Comparison of ENCODE assay signal across 10 cellular contexts in genomic region chr6:35025241-35026188, GRCh38.
A peak's percentile ranks its signal among the peaks of the same experiment; 100 is the strongest.
DNase-seq lines count a peak whose midpoint lies in the region; TF ChIP-seq lines count a peak whose summit lies in the region.
"Had no signal": no experiment of that assay in that cellular context is flagged by ENCODE, and none has a peak within 500 bp of the region (broad histone marks: within the 10 kb centered on the region; RNA-seq: fewer than 3 reads in every experiment).

No MANE protein-coding gene starts in this region.

- no peak for DNase-seq in AG09309 (ENCODE audit: low read depth)
- peak; percentile 15 for DNase-seq in LHCN-M2 (ENCODE audit: low read depth)
- DNase-seq in endothelial cell (ENCODE audit: low spot score) = no peak
- DNase-seq in neural progenitor cell (ENCODE audit: low spot score) = no peak
- no peak for DNase-seq in EL
- no peak for DNase-seq in activated gamma-delta T cell (lab: John Stamatoyannopoulos, UW)
- DNase-seq in immature natural killer cell = no peak
- no peak for DNase-seq in NCI-H2227 treated with DMSO at 0.1 percent for 48 hours (lab: John Stamatoyannopoulos, UW)
- DNase-seq: DMS 273 treated with DMSO at 0.1 percent for 48 hours, right lobe of liver had no signal

- no peaks in the 10 kb centered on the region for H3K36me3 ChIP-seq in neural progenitor cell

- no peaks in the 10 kb centered on the region for H3K36me3 Mint-ChIP-seq in endothelial cell (ENCODE audit: low read depth, unreplicated experiment)
- H3K36me3 Mint-ChIP-seq in neural progenitor cell = peaks cover 3% of the 10 kb centered on the region
- H3K36me3 Mint-ChIP-seq in immature natural killer cell = peaks cover under 1 to 9% (median 2%) of the 10 kb centered on the region in 3 donors

- no peak overlapping the region for H3K4me3 ChIP-seq in AG09309 (ENCODE audit: control insufficient read depth, low read depth, low read length)
- H3K4me3 ChIP-seq in neural progenitor cell = no peak overlapping the region
- H3K4me3 ChIP-seq: right lobe of liver had no signal

- no peaks in the 10 kb centered on the region for H3K9me3 Mint-ChIP-seq in endothelial cell (ENCODE audit: unreplicated experiment)
- H3K9me3 Mint-ChIP-seq in neural progenitor cell = no peaks in the 10 kb centered on the region
- no peaks in the 10 kb centered on the region for H3K9me3 Mint-ChIP-seq in immature natural killer cell

- no peak overlapping the region for H2AFZ ChIP-seq in neural progenitor cell (replicated peaks)

- H3K9me3 ChIP-seq in neural progenitor cell (ENCODE audit: low read depth) = no peaks in the 10 kb centered on the region
- H3K9me3 ChIP-seq: right lobe of liver had no signal

- no peak overlapping the region for H3K9ac ChIP-seq in neural progenitor cell

- H3K4me2 ChIP-seq in neural progenitor cell = peak overlapping the region; percentile 15

- peaks cover 26% of the 10 kb centered on the region for H4K20me1 ChIP-seq in neural progenitor cell (ENCODE audit: low read depth)

- H3K27ac Mint-ChIP-seq in endothelial cell (ENCODE audit: unreplicated experiment) = peak overlapping the region; percentile 84
- H3K27ac Mint-ChIP-seq in neural progenitor cell = peak overlapping the region; percentile 14
- H3K27ac Mint-ChIP-seq in immature natural killer cell = peak overlapping the region in 1 of 6 donors; percentile 43

- H3K27me3 Mint-ChIP-seq in endothelial cell (ENCODE audit: unreplicated experiment) (peaks cover 2% of the 10 kb centered on the region), neural progenitor cell (ENCODE audit: insufficient read depth, low read depth) (no peaks in the 10 kb centered on the region), immature natural killer cell (ENCODE audit: low read depth in 3 of 3) (peaks cover 0 to 2% (median 0%) of the 10 kb centered on the region in 3 donors)

- peak; percentile 49 for TF ChIP-seq CTCF in AG09309 (IDR thresholded peaks at IDR 0.05; ENCODE audit: control insufficient read depth, insufficient read depth, low read depth, low read length, missing control alignments)
- TF ChIP-seq CTCF in endothelial cell (IDR thresholded peaks at IDR 0.05; ENCODE audit: unreplicated experiment) = no peak
- peak; percentile 33 for TF ChIP-seq CTCF in neural progenitor cell (IDR thresholded peaks at IDR 0.05)

- H3K27me3 ChIP-seq in neural progenitor cell = no peaks in the 10 kb centered on the region
- H3K27me3 ChIP-seq: right lobe of liver had no signal

- H3K4me1 ChIP-seq in neural progenitor cell = peaks cover 29% of the 10 kb centered on the region

- no peaks in the 10 kb centered on the region for H3K79me2 ChIP-seq in neural progenitor cell (ENCODE audit: low read depth)

- H3F3A ChIP-seq in neural progenitor cell (ENCODE audit: low read depth) = peaks cover 28% of the 10 kb centered on the region

- peak overlapping the region; percentile 17 for H3K4me3 Mint-ChIP-seq in endothelial cell (ENCODE audit: unreplicated experiment)
- H3K4me3 Mint-ChIP-seq in neural progenitor cell = no peak overlapping the region
- H3K4me3 Mint-ChIP-seq in immature natural killer cell = no peak overlapping the region

- H3K4me1 Mint-ChIP-seq in endothelial cell (ENCODE audit: unreplicated experiment) = peaks cover 35% of the 10 kb centered on the region
- peaks cover 22% of the 10 kb centered on the region for H3K4me1 Mint-ChIP-seq in neural progenitor cell
- H3K4me1 Mint-ChIP-seq in immature natural killer cell = peaks cover 3 to 14% of the 10 kb centered on the region in 2 donors

- no peak overlapping the region for H3K27ac ChIP-seq in neural progenitor cell
- H3K27ac ChIP-seq: right lobe of liver had no signal
